Comparison of ENCODE assay signal across 8 cellular contexts in genomic region chr2:25341753-25342371, GRCh38. TPM values are rescaled to one million over a fixed set of nuclear protein-coding genes. Genes with fewer than 3 reads are reported as not detected.
A peak's percentile ranks its signal among the peaks of the same experiment; 100 is the strongest.
DNase-seq lines count a peak whose midpoint lies in the region; ATAC-seq and TF ChIP-seq lines count a peak whose summit lies in the region.

TSS of gene DNMT3A (minus strand) at chr2:25341925. CDS start at chr2:25313984, 27,941 bp downstream.

- H3K36me3 Mint-ChIP-seq in activated naive CD8-positive, alpha-beta T cell treated with anti-CD3 and anti-CD28 coated beads, Interleukin-2, amount 50 U/mL, for 24 hours (ENCODE audit: low read depth) = no peaks in the 10 kb centered on the region

- H3K9me3 Mint-ChIP-seq in activated naive CD8-positive, alpha-beta T cell treated with anti-CD3 and anti-CD28 coated beads, Interleukin-2, amount 50 U/mL, for 24 hours = no peaks in the 10 kb centered on the region

- no peak for TF ChIP-seq POLR2A in uterus (IDR thresholded peaks at IDR 0.05)

- intact Hi-C loops in Right ventricle myocardium superior (cut with DNase I) = loop anchor here (2.0 kb wide), 1 partner anchor 181 kb away; no protein-coding TSS in a partner anchor
- intact Hi-C loops in uterus (cut with DNase I; ENCODE audit: low total_unique reads) = no loop called here

- ATAC-seq in GM21423 (IDR thresholded peaks at IDR 0.05; ENCODE audit: unreplicated experiment) (peak; percentile 25), Right ventricle myocardium superior (ENCODE audit: poor library complexity) (peak; percentile 48), omental fat pad (ENCODE audit: low FRiP score) (peak; percentile 34)
- peak; percentile 9 for ATAC-seq in activated naive CD8-positive, alpha-beta T cell treated with anti-CD3 and anti-CD28 coated beads, Interleukin-2, amount 50 U/mL, for 24 hours

- H3K27me3 ChIP-seq in uterus = no peaks in the 10 kb centered on the region

- TF ChIP-seq CTCF in omental fat pad (IDR thresholded peaks at IDR 0.05) (no peak), uterus (IDR thresholded peaks at IDR 0.05) (no peak)

- DNase-seq in D341Med (ENCODE audit: low spot score) (peak; percentile 86), HUDEP-2 (lab: John Stamatoyannopoulos, UW; ENCODE audit: unreplicated experiment in 76 of 76) (peak in 56 of 76 experiments; percentile 2 to 67 (median 42)), SK-N-DZ (ENCODE audit: low spot score) (peak; percentile 41), Right ventricle myocardium superior (peak; percentile 86), omental fat pad (ENCODE audit: low spot score) (no peak), uterus (peak; percentile 67 to 75)
- DNase-seq in activated naive CD8-positive, alpha-beta T cell treated with anti-CD3 and anti-CD28 coated beads, Interleukin-2, amount 50 U/mL, for 24 hours = peak; percentile 65

- no peaks in the 10 kb centered on the region for H3K27me3 Mint-ChIP-seq in activated naive CD8-positive, alpha-beta T cell treated with anti-CD3 and anti-CD28 coated beads, Interleukin-2, amount 50 U/mL, for 24 hours

- H3K27ac Mint-ChIP-seq in activated naive CD8-positive, alpha-beta T cell treated with anti-CD3 and anti-CD28 coated beads, Interleukin-2, amount 50 U/mL, for 24 hours = peak within 1 kb of the TSS; percentile 77

- H3K4me3 ChIP-seq in uterus = peak within 1 kb of the TSS; percentile 40 to 83

- peaks cover 0 to 8% of the 10 kb centered on the region in 2 donors for H3K4me1 ChIP-seq in uterus

- peak within 1 kb of the TSS; percentile 80 for H3K4me3 Mint-ChIP-seq in activated naive CD8-positive, alpha-beta T cell treated with anti-CD3 and anti-CD28 coated beads, Interleukin-2, amount 50 U/mL, for 24 hours

- H3K9me3 ChIP-seq in uterus = no peaks in the 10 kb centered on the region

- peaks cover 58% of the 10 kb centered on the region for H3K4me1 Mint-ChIP-seq in activated naive CD8-positive, alpha-beta T cell treated with anti-CD3 and anti-CD28 coated beads, Interleukin-2, amount 50 U/mL, for 24 hours

- peak within 1 kb of the TSS; percentile 85 to 90 for H3K27ac ChIP-seq in uterus

- H3K36me3 ChIP-seq in uterus = no peaks in the 10 kb centered on the region

RNA-seq across cellular contexts. Expression of gene DNMT3A, which starts in this region (rescaled TPM):
- polyA plus RNA-seq in SK-N-DZ (2014; cell fraction: cytosol; rRNA removed) = 14.4 and 17.3 TPM in 2 replicates
- 33.4 and 46.5 TPM in 2 replicates for polyA plus RNA-seq in SK-N-DZ (2014; cell fraction: nucleus; rRNA removed)
- total RNA-seq in Right ventricle myocardium superior = 20.2 TPM
- 10 to 100 TPM in 1 of 4 donors, 1 to 10 TPM in 3; 8.0 to 18.0 (median 9.3) TPM for total RNA-seq in omental fat pad
- total RNA-seq in uterus = 10 to 100 TPM in 3 of 4 donors, 1 to 10 TPM in 1; 2.3 to 95.8 (median 29.9) TPM
